ENCODE assay signal across 10 cellular contexts in genomic region chr3:150238043-150238802, GRCh38.
A peak's percentile ranks its signal among the peaks of the same experiment; 100 is the strongest.
DNase-seq lines count a peak whose midpoint lies in the region; ATAC-seq, FAIRE-seq and TF ChIP-seq lines count a peak whose summit lies in the region.
"Had no signal": no experiment of that assay in that cellular context is flagged by ENCODE, and none has a peak within 500 bp of the region (broad histone marks: within the 10 kb centered on the region; RNA-seq: fewer than 3 reads in every experiment).

No MANE protein-coding gene starts in this region.

- FAIRE-seq in HTR-8/SVneo (lab: Jason Lieb, UNC) = no peak

- no peak overlapping the region for H3K27ac ChIP-seq in HEK293 (ENCODE audit: extremely low read depth, low read depth, low read length)
- H3K27ac ChIP-seq in esophagus muscularis mucosa (replicated peaks in 1 of 4) = peak overlapping the region; percentile 74 to 77 (median 76)
- H3K27ac ChIP-seq in psoas muscle = peak overlapping the region; percentile 56

- 79% methylated on average over 9 of the region's 9 CpGs for WGBS in esophagus muscularis mucosa
- 83 to 90% (median 86%) methylated on average over 9 of the region's 9 CpGs for WGBS in psoas muscle, 3 donors

- DNase-seq in NCI-H226 (peak; percentile 1), esophagus muscularis mucosa (ENCODE audit: extremely low spot score) (no peak), psoas muscle (no peak), OCI-M1 (lab: John Stamatoyannopoulos, UW) (no peak), HTR-8/SVneo (ENCODE audit: insufficient read length, low spot score) (no peak)
- DNase-seq: CD4-positive, alpha-beta T cell; stimulated activated CD4-positive, alpha-beta T cell treated with anti-CD3 and anti-CD28 coated beads, Interleukin-12 subunit alpha, Interleukin-12 subunit beta, amount 100 ng/mL, for 4 hours had no signal

- CTCF ChIA-PET in HEK293 (lab: Yijun Ruan, JAX) = interaction anchor here (0.6 to 2.7 kb wide), 24 partner anchors 9 to 286 kb away, joined by 3 to 34 read pairs (median 4); partner anchors contain the start of gene TSC22D2

- H3K9me3 ChIP-seq in HEK293 (ENCODE audit: control insufficient read depth, insufficient read depth, low read depth, low read length) (no peaks in the 10 kb centered on the region), esophagus muscularis mucosa (no peaks in the 10 kb centered on the region), psoas muscle (no peaks in the 10 kb centered on the region)

- peak in 1 of 4 donors; percentile 35 for ATAC-seq in psoas muscle
- ATAC-seq in GM21529 (IDR thresholded peaks at IDR 0.05; ENCODE audit: unreplicated experiment) = no peak
- no peak for ATAC-seq in GM19455 (IDR thresholded peaks at IDR 0.05; ENCODE audit: unreplicated experiment)

- TF ChIP-seq CTCF in HEK293 (tag by site-specific recombination; IDR thresholded peaks at IDR 0.05) (no peak), esophagus muscularis mucosa (IDR thresholded peaks at IDR 0.05) (no peak), psoas muscle (IDR thresholded peaks at IDR 0.05) (no peak)

- POLR2A ChIA-PET in HEK293 (lab: Yijun Ruan, JAX) = interaction anchor here (0.8 to 1.2 kb wide), 2 partner anchors 10 to 171 kb away, joined by 3 to 4 read pairs; no protein-coding TSS in a partner anchor

- TF ChIP-seq POLR2A in esophagus muscularis mucosa (IDR thresholded peaks at IDR 0.05; ENCODE audit: low read depth) = no peak

- intact Hi-C loops in esophagus muscularis mucosa (cut with DNase I) = loop anchor here (10.0 kb wide), 2 partner anchors 137 to 167 kb away; partner anchors contain the start of gene TSC22D2
- intact Hi-C loops in psoas muscle (cut with DNase I) = loop anchor here in 1 of 2 donors (5.0 kb wide), 1 partner anchor 169 kb away; the partner anchor contains the start of gene TSC22D2

- H3K4me1 ChIP-seq in HEK293 (ENCODE audit: control insufficient read depth, insufficient read depth, low read length) = no peaks in the 10 kb centered on the region
- peaks cover 34 to 80% (median 65%) of the 10 kb centered on the region in 4 donors for H3K4me1 ChIP-seq in esophagus muscularis mucosa
- peaks cover 36% of the 10 kb centered on the region for H3K4me1 ChIP-seq in psoas muscle

- H3K27me3 ChIP-seq in esophagus muscularis mucosa (no peaks in the 10 kb centered on the region), psoas muscle (ENCODE audit: insufficient read depth in 3 of 3, low read length in 2 of 3) (no peaks in the 10 kb centered on the region)

- no peaks in the 10 kb centered on the region for H3K36me3 ChIP-seq in HEK293 (ENCODE audit: control insufficient read depth in 2 of 2, insufficient read depth in 1 of 2, low read length in 2 of 2)
- no peaks in the 10 kb centered on the region for H3K36me3 ChIP-seq in esophagus muscularis mucosa
- no peaks in the 10 kb centered on the region for H3K36me3 ChIP-seq in psoas muscle (ENCODE audit: insufficient read depth in 1 of 2, low read depth in 1 of 2)

- TF ChIP-seq EP300 in esophagus muscularis mucosa (IDR thresholded peaks at IDR 0.05) = no peak

- H3K4me3 ChIP-seq in HEK293 (ENCODE audit: low read depth, low read length) = no peak overlapping the region
- no peak overlapping the region for H3K4me3 ChIP-seq in esophagus muscularis mucosa
- no peak overlapping the region for H3K4me3 ChIP-seq in psoas muscle

TF ChIP-seq in HEK293, 187 proteins besides CTCF, POLR2A, EP300 and RAD21:
- TF ChIP-seq ZNF416 (tag by site-specific recombination; IDR thresholded peaks at IDR 0.05) (no peak), ELK4 (IDR thresholded peaks at IDR 0.05; ENCODE audit: borderline replicate concordance, low read depth, low read length) (no peak), ZNF2 (tag by site-specific recombination; IDR thresholded peaks at IDR 0.05) (no peak), EGR2 (tag by site-specific recombination; IDR thresholded peaks at IDR 0.05; ENCODE audit: low read depth) (0 out of 2 replicates have a peak, but pooled peaks have one; percentile 14), ZFHX2 (tag by site-specific recombination; conservative IDR thresholded peaks at IDR 0.05) (0 out of 2 replicates have a peak, but pooled peaks have one; percentile 19), ZNF211 (tag by site-specific recombination; IDR thresholded peaks at IDR 0.05; ENCODE audit: low read depth) (no peak)
